Comparison of ENCODE assay signal across 9 cellular contexts in genomic region chr1:39407496-39407888, GRCh38.
A peak's percentile ranks its signal among the peaks of the same experiment; 100 is the strongest.
DNase-seq lines count a peak whose midpoint lies in the region; ATAC-seq, FAIRE-seq and TF ChIP-seq lines count a peak whose summit lies in the region.
"Had no signal": no experiment of that assay in that cellular context is flagged by ENCODE, and none has a peak within 500 bp of the region (broad histone marks: within the 10 kb centered on the region; RNA-seq: fewer than 3 reads in every experiment).

No MANE protein-coding gene starts in this region.

- 18 to 53% (median 25%) methylated on average over 7 of the region's 7 CpGs for WGBS in small intestine, 3 donors

- H3K4me1 ChIP-seq in SJCRH30 = peaks cover 55% of the 10 kb centered on the region
- H3K4me1 ChIP-seq in foreskin keratinocyte = peaks cover 36% of the 10 kb centered on the region
- H3K4me1 ChIP-seq in small intestine (ENCODE audit: control insufficient read depth in 2 of 2, insufficient read depth in 1 of 2, low read depth in 1 of 2, low read length in 1 of 2) = peaks cover 0 to 18% of the 10 kb centered on the region in 2 donors

- FAIRE-seq in small intestine (lab: Jason Lieb, UNC) = no peak
- FAIRE-seq: A204.1 had no signal

- ATAC-seq in foreskin keratinocyte = no peak
- ATAC-seq in HG03045 (IDR thresholded peaks at IDR 0.05; ENCODE audit: unreplicated experiment) = no peak
- ATAC-seq in GM21737 (IDR thresholded peaks at IDR 0.05; ENCODE audit: unreplicated experiment) = no peak

- H3K36me3 ChIP-seq in SJCRH30 (no peaks in the 10 kb centered on the region), small intestine (ENCODE audit: control insufficient read depth in 2 of 2, insufficient read depth in 2 of 2, low read length in 2 of 2) (no peaks in the 10 kb centered on the region)

- no peaks in the 10 kb centered on the region for H3K9me3 ChIP-seq in SJCRH30 (replicated peaks)
- H3K9me3 ChIP-seq in small intestine (ENCODE audit: control insufficient read depth, low read depth) = no peaks in the 10 kb centered on the region

- H3K27ac ChIP-seq in SJCRH30 (peak overlapping the region; percentile 73), foreskin keratinocyte (peak overlapping the region; percentile 70), small intestine (ENCODE audit: low read depth in 1 of 2, low read length in 1 of 2) (peak overlapping the region; percentile 48 to 90)

- TF ChIP-seq CTCF in foreskin keratinocyte (conservative IDR thresholded peaks at IDR 0.05) = no peak

- H3K27me3 ChIP-seq in SJCRH30 = no peaks in the 10 kb centered on the region
- no peaks in the 10 kb centered on the region for H3K27me3 ChIP-seq in foreskin keratinocyte
- H3K27me3 ChIP-seq in small intestine (ENCODE audit: control insufficient read depth in 2 of 2, insufficient read depth in 2 of 2, low read length in 2 of 2) = no peaks in the 10 kb centered on the region

- DNase-seq in DMS53 (lab: John Stamatoyannopoulos, UW) = peak; percentile 70
- DNase-seq in DMS53 treated with DMSO at 0.1 percent for 48 hours (lab: John Stamatoyannopoulos, UW; ENCODE audit: unreplicated experiment) = no peak
- DNase-seq in SJCRH30 = peak in 1 of 2 experiments; percentile 37
- no peak for DNase-seq in foreskin keratinocyte
- no peak for DNase-seq in small intestine
- no peak for DNase-seq in effector CD4-positive, alpha-beta T cell

- H3K4me3 ChIP-seq in SJCRH30 = peak overlapping the region; percentile 85
- no peak overlapping the region for H3K4me3 ChIP-seq in small intestine (ENCODE audit: low read depth in 1 of 2, low read length in 2 of 2)
